ENCODE assay signal across 8 cellular contexts in genomic region chr15:65829150-65829764, GRCh38. TPM values are rescaled to one million over a fixed set of nuclear protein-coding genes. Genes with fewer than 3 reads are reported as not detected.
DNase-seq lines count a peak whose midpoint lies in the region; ATAC-seq and TF ChIP-seq lines count a peak whose summit lies in the region.

No MANE protein-coding gene starts in this region.

- peaks cover 62% of the 10 kb centered on the region for H3K4me1 Mint-ChIP-seq in osteocyte (ENCODE audit: unreplicated experiment)

- peaks cover 2% of the 10 kb centered on the region for H3K27me3 Mint-ChIP-seq in osteocyte (ENCODE audit: unreplicated experiment)

- no peak overlapping the region for H3K4me3 Mint-ChIP-seq in osteocyte (ENCODE audit: unreplicated experiment)

- intact Hi-C loops in dorsolateral prefrontal cortex (cut with DNase I): loop anchor here in 1 of 2 donors (10.0 kb wide), 1 partner anchor 184 kb away; no protein-coding TSS in a partner anchor

- no peaks in the 10 kb centered on the region for H3K36me3 ChIP-seq in BJ (ENCODE audit: control insufficient read depth, insufficient read depth, low read length)

- no peaks in the 10 kb centered on the region for H3K9me3 Mint-ChIP-seq in osteocyte (ENCODE audit: unreplicated experiment)

- DNase-seq in BJ (ENCODE audit: low read depth) (no peak), GM12865 (ENCODE audit: low read depth) (peak; percentile 61), OCI-M1 (lab: John Stamatoyannopoulos, UW) (peak; percentile 62), dorsolateral prefrontal cortex (no peak), osteocyte (ENCODE audit: extremely low spot score, unreplicated experiment) (peak; percentile 17)
- DNase-seq in stimulated activated CD4-positive, alpha-beta T cell treated with anti-CD3 and anti-CD28 coated beads, Interleukin-12 subunit alpha, Interleukin-12 subunit beta, amount 100 ng/mL, for 4 hours: no peak

- CTCF ChIA-PET in BJ (lab: Yijun Ruan, JAX): interaction anchor here (0.7 to 1.5 kb wide), 9 partner anchors 9 to 217 kb away, joined by 3 to 8 read pairs (median 3); no protein-coding TSS in a partner anchor

- H3K4me3 ChIP-seq in BJ (ENCODE audit: low read depth, low read length) (no peak overlapping the region), GM12865 (ENCODE audit: low read depth, low read length) (no peak overlapping the region), dorsolateral prefrontal cortex (no peak overlapping the region)

- H3K27me3 ChIP-seq in BJ (ENCODE audit: control insufficient read depth, insufficient read depth, low read length) (no peaks in the 10 kb centered on the region), dorsolateral prefrontal cortex (no peaks in the 10 kb centered on the region)

- ATAC-seq in HG03469 (IDR thresholded peaks at IDR 0.05; ENCODE audit: unreplicated experiment) (no peak), GM21367 (IDR thresholded peaks at IDR 0.05; ENCODE audit: unreplicated experiment) (no peak)

- H3K36me3 Mint-ChIP-seq in osteocyte (ENCODE audit: unreplicated experiment): no peaks in the 10 kb centered on the region

- POLR2A ChIA-PET in BJ (lab: Charles Lee): interaction anchor here (0.6 kb wide), 2 partner anchors 10 to 40 kb away, joined by 3 to 5 read pairs; partner anchors contain the start of gene RAB11A

- peak overlapping the region in 1 of 59 donors; percentile 0 for H3K27ac ChIP-seq in dorsolateral prefrontal cortex

- no peak overlapping the region for H3K27ac Mint-ChIP-seq in osteocyte (ENCODE audit: unreplicated experiment)

- TF ChIP-seq CTCF in BJ (IDR thresholded peaks at IDR 0.05; ENCODE audit: insufficient read depth, low read depth, low read length) (peak; percentile 44; the same call in 1 of the 2 replicates), GM12865 (IDR thresholded peaks at IDR 0.05; ENCODE audit: insufficient read depth, low read depth, low read length, missing control alignments) (peak; percentile 38), dorsolateral prefrontal cortex (IDR thresholded peaks at IDR 0.05 in 54 of 56, conservative IDR thresholded peaks at IDR 0.05 in 2 of 56; ENCODE audit: low read depth in 1 of 56, partially characterized antibody in 56 of 56) (peak in 55 of 56 donors; percentile 27 to 67 (median 49)), osteocyte (IDR thresholded peaks at IDR 0.05) (peak; percentile 55)

RNA-seq across cellular contexts. Expression of gene DENND4A, which starts 37.2 kb away (rescaled TPM):
- polyA plus RNA-seq in BJ (2011; rRNA removed): 5.1 and 11.0 TPM in 2 replicates
- 16.0 and 19.4 TPM in 2 replicates for polyA minus RNA-seq in BJ (2011; rRNA and poly(A)+ RNA removed)
- total RNA-seq in dorsolateral prefrontal cortex: 10 to 100 TPM; 52.0 to 89.8 (median 72.2) TPM
- 22.5 and 24.5 TPM in 2 replicates for total RNA-seq in osteocyte

RNA-seq across cellular contexts. Expression of gene RAB11A, which starts 40.0 kb away (rescaled TPM):
- 165 and 243 TPM in 2 replicates for polyA plus RNA-seq in BJ (2011; rRNA removed)
- 37.0 and 56.2 TPM in 2 replicates for polyA minus RNA-seq in BJ (2011; rRNA and poly(A)+ RNA removed)
- total RNA-seq in dorsolateral prefrontal cortex (100 to 1,000 TPM in 119 of 120 experiments, 10 to 100 TPM in 1; 88.8 to 241 (median 186) TPM), osteocyte (317 and 321 TPM in 2 replicates)

Comparison
In these comparisons a context has a peak if more than half of its experiments do, and no peak if none do; other contexts are left out.
1. DNase-seq: peak in GM12865 (single experiment), OCI-M1 (single experiment) and osteocyte (single experiment); none in BJ (single experiment), dorsolateral prefrontal cortex (0 of 10) and stimulated activated CD4-positive, alpha-beta T cell treated with anti-CD3 and anti-CD28 coated beads, Interleukin-12 subunit alpha, Interleukin-12 subunit beta, amount 100 ng/mL, for 4 hours (single experiment).
2. Peak in every context shown above with its lines, with median percentiles within 50 percentile points of each other: CTCF ChIP-seq.